Comparison of ENCODE assay signal across 20 cellular contexts in the genomic region with DNA sequence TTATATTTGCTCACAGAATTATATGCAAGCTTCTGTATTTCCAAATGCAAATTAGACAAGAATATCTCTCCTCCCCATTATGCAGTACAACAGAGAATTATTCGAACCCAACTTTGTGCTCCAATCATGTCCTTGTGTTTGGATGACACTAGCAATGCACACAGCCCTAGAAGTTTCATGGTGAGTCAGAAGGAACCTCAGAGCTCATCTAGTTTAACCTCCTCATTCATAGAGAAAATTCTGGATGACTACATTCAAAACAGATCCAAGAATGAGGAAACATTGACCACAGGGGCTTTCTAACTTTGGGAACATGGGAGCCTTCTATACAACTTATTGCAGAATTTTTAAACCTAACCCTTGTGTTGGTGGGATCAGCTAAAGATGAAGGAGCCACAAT. TPM values are rescaled to one million over a fixed set of nuclear protein-coding genes. Genes with fewer than 3 reads are reported as not detected.
A peak's percentile ranks its signal among the peaks of the same experiment; 100 is the strongest.
DNase-seq lines count a peak whose midpoint lies in the region; ATAC-seq, FAIRE-seq and TF ChIP-seq lines count a peak whose summit lies in the region.
"Had no signal": no experiment of that assay in that cellular context is flagged by ENCODE, and none has a peak within 500 bp of the region (broad histone marks: within the 10 kb centered on the region; RNA-seq: fewer than 3 reads in every experiment).

No MANE protein-coding gene starts in this region.

- no peak overlapping the region for H3K27ac Mint-ChIP-seq in MCF 10A (ENCODE audit: low read depth, unreplicated experiment)
- H3K27ac Mint-ChIP-seq: activated CD8-positive, alpha-beta memory T cell treated with anti-CD3 and anti-CD28 coated beads, Interleukin-2, amount 10 ng/mL, durations not matched to agents 7 days and 5 days; brain; immature natural killer cell; stimulated activated naive CD8-positive, alpha-beta T cell treated with anti-CD3 and anti-CD28 coated beads, Interleukin-15, Interleukin-2, amounts not matched to agents 100 ng/mL and 50 ng/mL, for 24 hours had no signal

- no peak overlapping the region for H3K23ac ChIP-seq in IMR-90 (ENCODE audit: low read depth, low read length)

- BruUV-seq in mammary epithelial cell (replicated peaks; lab: Mats Ljungman, UMichigan) (no TSS peak), MCF 10A (replicated peaks; lab: Mats Ljungman, UMichigan) (no TSS peak), IMR-90 (replicated peaks; lab: Mats Ljungman, UMichigan) (no TSS peak)

- no peak overlapping the region for H4K91ac ChIP-seq in IMR-90 (ENCODE audit: insufficient read depth, low read depth, low read length)

- H3K9me3 ChIP-seq in mammary epithelial cell (replicated peaks; ENCODE audit: insufficient read depth, low read length): no peaks in the 10 kb centered on the region
- H3K9me3 ChIP-seq in IMR-90 (ENCODE audit: control insufficient read depth, insufficient read depth, low read length): no peaks in the 10 kb centered on the region
- H3K9me3 ChIP-seq in heart right ventricle: no peaks in the 10 kb centered on the region
- H3K9me3 ChIP-seq: lower lobe of right lung, right lobe of liver, SJSA1, upper lobe of left lung had no signal

- H3K4me1 Mint-ChIP-seq in MCF 10A (ENCODE audit: insufficient read depth, unreplicated experiment): peaks cover 17% of the 10 kb centered on the region
- H3K4me1 Mint-ChIP-seq: immature natural killer cell had no signal

- H3K4me2 ChIP-seq in mammary epithelial cell (ENCODE audit: insufficient read depth, low read depth, low read length) (no peak overlapping the region), IMR-90 (ENCODE audit: low read depth, low read length) (no peak overlapping the region)

- DNase-seq in mammary epithelial cell (peak; percentile 77), MCF 10A (ENCODE audit: unreplicated experiment) (no peak), IMR-90 (peak; percentile 75), fibroblast of peridontal ligament (ENCODE audit: extremely low read depth) (peak; percentile 75), D721Med (ENCODE audit: insufficient read length, low spot score) (no peak), NCI-H345 treated with DMSO at 0.1 percent for 48 hours (lab: John Stamatoyannopoulos, UW; ENCODE audit: unreplicated experiment) (no peak), heart right ventricle (no peak)
- DNase-seq: activated CD4-positive, CD25-positive, alpha-beta regulatory T cell; activated CD8-positive, alpha-beta memory T cell treated with anti-CD3 and anti-CD28 coated beads, Interleukin-2, amount 10 ng/mL, durations not matched to agents 7 days and 5 days; immature natural killer cell; lower lobe of right lung; NCI-H1436; OCI-M1; right lobe of liver; T-helper 2 cell had no signal

- CTCF ChIA-PET in mammary epithelial cell (lab: Charles Lee; ENCODE audit: low non-redundant PET): interaction anchor here (0.6 kb wide), 1 partner anchor 8 kb away, joined by 11 read pairs; no protein-coding TSS in a partner anchor
- CTCF ChIA-PET in MCF 10A (lab: Yijun Ruan, JAX): no interaction called here
- CTCF ChIA-PET in IMR-90 (lab: Yijun Ruan, JAX): no interaction called here

- H2AFZ ChIP-seq in mammary epithelial cell (ENCODE audit: low read depth, low read length) (peak overlapping the region; percentile 51), IMR-90 (replicated peaks; ENCODE audit: low read length, poor library complexity) (no peak overlapping the region)

- H3K9me3 Mint-ChIP-seq in MCF 10A (ENCODE audit: unreplicated experiment): no peaks in the 10 kb centered on the region
- H3K9me3 Mint-ChIP-seq: brain, immature natural killer cell had no signal

- no peaks in the 10 kb centered on the region for H3K79me2 ChIP-seq in mammary epithelial cell (ENCODE audit: insufficient read depth, low read length)

- H3K79me1 ChIP-seq in IMR-90 (ENCODE audit: low read depth in 1 of 2, low read length in 2 of 2): no peaks in the 10 kb centered on the region

- no peak for TF ChIP-seq RAD21 in IMR-90 (IDR thresholded peaks at IDR 0.05; ENCODE audit: low read length)

- H2BK20ac ChIP-seq in IMR-90 (ENCODE audit: low read depth, low read length): no peak overlapping the region

- no peak overlapping the region for H3K4me3 Mint-ChIP-seq in MCF 10A (ENCODE audit: unreplicated experiment)
- H3K4me3 Mint-ChIP-seq: activated CD8-positive, alpha-beta memory T cell treated with anti-CD3 and anti-CD28 coated beads, Interleukin-2, amount 10 ng/mL, durations not matched to agents 7 days and 5 days; brain; immature natural killer cell; stimulated activated naive CD8-positive, alpha-beta T cell treated with anti-CD3 and anti-CD28 coated beads, Interleukin-15, Interleukin-2, amounts not matched to agents 100 ng/mL and 50 ng/mL, for 24 hours had no signal

- H3K27ac ChIP-seq in mammary epithelial cell (ENCODE audit: insufficient read depth, low read depth, low read length) (peak overlapping the region; percentile 17), IMR-90 (ENCODE audit: insufficient read depth, low read length) (no peak overlapping the region), heart right ventricle (no peak overlapping the region)
- H3K27ac ChIP-seq: lower lobe of right lung, right lobe of liver, SJSA1, upper lobe of left lung had no signal

- no peak overlapping the region for H2BK120ac ChIP-seq in IMR-90 (ENCODE audit: low read depth, low read length)

- H3K36me3 Mint-ChIP-seq in MCF 10A (ENCODE audit: insufficient read depth, unreplicated experiment): no peaks in the 10 kb centered on the region
- H3K36me3 Mint-ChIP-seq: brain had no signal

- TF ChIP-seq POLR2A in IMR-90 (IDR thresholded peaks at IDR 0.05; ENCODE audit: low read depth, low read length): no peak

- no peaks in the 10 kb centered on the region for H3K27me3 ChIP-seq in mammary epithelial cell (ENCODE audit: insufficient read depth, low read length)
- H3K27me3 ChIP-seq in IMR-90 (ENCODE audit: control insufficient read depth, insufficient read depth, low read length): no peaks in the 10 kb centered on the region
- no peaks in the 10 kb centered on the region for H3K27me3 ChIP-seq in heart right ventricle
- H3K27me3 ChIP-seq: right lobe of liver, SJSA1, upper lobe of left lung had no signal

- no peak overlapping the region for H4K8ac ChIP-seq in IMR-90 (ENCODE audit: low read depth in 2 of 2, low read length in 2 of 2)

- no peaks in the 10 kb centered on the region for H3K9me1 ChIP-seq in IMR-90 (ENCODE audit: insufficient read depth, low read length)

- H3K14ac ChIP-seq in IMR-90 (replicated peaks; ENCODE audit: low read depth, low read length): no peak overlapping the region; the same call in 1 of the 2 replicates

- H3K27me3 Mint-ChIP-seq in MCF 10A (ENCODE audit: insufficient read depth, unreplicated experiment): no peaks in the 10 kb centered on the region
- H3K27me3 Mint-ChIP-seq: activated CD8-positive, alpha-beta memory T cell treated with anti-CD3 and anti-CD28 coated beads, Interleukin-2, amount 10 ng/mL, durations not matched to agents 7 days and 5 days; brain had no signal

- no peak for FAIRE-seq in D721Med (lab: Jason Lieb, UNC)

- no peak overlapping the region for H3K56ac ChIP-seq in IMR-90 (ENCODE audit: extremely low read depth, insufficient read depth, low read length)

- no peak overlapping the region for H2AK9ac ChIP-seq in IMR-90 (replicated peaks; ENCODE audit: low read depth, low read length, poor library complexity)

- H3K4me3 ChIP-seq in mammary epithelial cell (replicated peaks in 1 of 3; ENCODE audit: insufficient read depth in 1 of 3, low read depth in 2 of 3, low read length in 3 of 3) (no peak overlapping the region), IMR-90 (ENCODE audit: insufficient read depth, low read depth, low read length) (no peak overlapping the region), heart right ventricle (no peak overlapping the region)
- H3K4me3 ChIP-seq: lower lobe of right lung, right lobe of liver, SJSA1, upper lobe of left lung had no signal

- dilution Hi-C loops in mammary epithelial cell (cut with HindIII; ENCODE audit: low sequenced_read_pairs): no loop called here
- dilution Hi-C loops in IMR-90 (cut with HindIII; ENCODE audit: low sequenced_read_pairs, unreplicated experiment): no loop called here

- intact Hi-C loops in mammary epithelial cell (cut with micrococcal nuclease) (no loop called here), MCF 10A (cut with micrococcal nuclease) (no loop called here), IMR-90 (cut with micrococcal nuclease) (no loop called here), heart right ventricle (cut with DNase I) (loop anchor here in 1 of 10 donors (5.0 kb wide), 1 partner anchor 1076 kb away; no protein-coding TSS in a partner anchor)

- POLR2A ChIA-PET in MCF 10A (lab: Yijun Ruan, JAX): interaction anchor here (0.6 to 2.4 kb wide), 4 partner anchors 11 to 364 kb away, joined by 3 to 11 read pairs (median 3); no protein-coding TSS in a partner anchor
- POLR2A ChIA-PET in IMR-90 (lab: Charles Lee; ENCODE audit: unreplicated experiment): no interaction called here

- ATAC-seq in IMR-90 (ENCODE audit: low read depth) (peak; percentile 72), HG03025 (IDR thresholded peaks at IDR 0.05; ENCODE audit: low FRiP score, unreplicated experiment) (no peak), heart right ventricle (no peak)
- ATAC-seq: activated CD8-positive, alpha-beta memory T cell treated with anti-CD3 and anti-CD28 coated beads, Interleukin-2, amount 10 ng/mL, durations not matched to agents 7 days and 5 days; lower lobe of right lung; right lobe of liver had no signal

- no peak for TF ChIP-seq CTCF in mammary epithelial cell (conservative IDR thresholded peaks at IDR 0.05 in 1 of 2, IDR thresholded peaks at IDR 0.05 in 1 of 2; ENCODE audit: extremely low read depth in 1 of 2, insufficient read depth in 1 of 2, low read depth in 1 of 2, low read length in 2 of 2)
- TF ChIP-seq CTCF in MCF 10A (IDR thresholded peaks at IDR 0.05; ENCODE audit: unreplicated experiment): no peak
- TF ChIP-seq CTCF in IMR-90 (conservative IDR thresholded peaks at IDR 0.05; ENCODE audit: low read depth, low read length): no peak
- no peak for TF ChIP-seq CTCF in D721Med (IDR thresholded peaks at IDR 0.05; ENCODE audit: insufficient read depth, missing control alignments)
- TF ChIP-seq CTCF in heart right ventricle (IDR thresholded peaks at IDR 0.05): no peak

- no peaks in the 10 kb centered on the region for H4K20me1 ChIP-seq in mammary epithelial cell (ENCODE audit: insufficient read depth, low read length)
- no peaks in the 10 kb centered on the region for H4K20me1 ChIP-seq in IMR-90 (ENCODE audit: insufficient read depth, low read length)

- H2AK5ac ChIP-seq in IMR-90 (ENCODE audit: low read depth, low read length): no peak overlapping the region

- H3K18ac ChIP-seq in IMR-90 (ENCODE audit: low read depth, low read length): peak overlapping the region; percentile 91; the same call in 1 of the 2 replicates

- no peak overlapping the region for H2BK15ac ChIP-seq in IMR-90 (ENCODE audit: low read depth, low read length)

- no peak overlapping the region for H2BK5ac ChIP-seq in IMR-90 (ENCODE audit: low read depth, low read length, poor library complexity, severe bottlenecking)

- H3K36me3 ChIP-seq in mammary epithelial cell (ENCODE audit: insufficient read depth, low read length) (no peaks in the 10 kb centered on the region), IMR-90 (ENCODE audit: control insufficient read depth, insufficient read depth, low read length) (no peaks in the 10 kb centered on the region), heart right ventricle (no peaks in the 10 kb centered on the region)
- H3K36me3 ChIP-seq: lower lobe of right lung, right lobe of liver, SJSA1, upper lobe of left lung had no signal

- H3K4me1 ChIP-seq in mammary epithelial cell (ENCODE audit: insufficient read depth, low read length) (peaks cover 24% of the 10 kb centered on the region), IMR-90 (ENCODE audit: control insufficient read depth, insufficient read depth, low read length) (peaks cover 3% of the 10 kb centered on the region; the same call in 1 of the 2 replicates), heart right ventricle (peaks cover 0 to 5% (median 0%) of the 10 kb centered on the region in 9 donors)
- H3K4me1 ChIP-seq: lower lobe of right lung, right lobe of liver, SJSA1, upper lobe of left lung had no signal

- H3K4ac ChIP-seq in IMR-90 (ENCODE audit: low read depth, low read length): no peak overlapping the region

- peak overlapping the region; percentile 71; the same call in 1 of the 2 replicates for H4K5ac ChIP-seq in IMR-90 (ENCODE audit: low read depth, low read length)

- in situ Hi-C loops in mammary epithelial cell (cut with MboI; ENCODE audit: low sequenced_read_pairs in 2 of 2): no loop called here
- in situ Hi-C loops in IMR-90 (cut with MboI; ENCODE audit: low sequenced_read_pairs): no loop called here

- H3K9ac ChIP-seq in mammary epithelial cell (ENCODE audit: insufficient read depth, low read length) (no peak overlapping the region), IMR-90 (ENCODE audit: low read depth, low read length) (no peak overlapping the region)

- 93% methylated on average over 1 of the region's 1 CpG for WGBS in mammary epithelial cell (ENCODE audit: low coverage, missing lambda C conversion rate)
- 80% methylated on average over 1 of the region's 1 CpG; no CpG with 5 or more reads in 1 of the 2 experiments for WGBS in IMR-90 (ENCODE audit: extremely low coverage in 2 of 2, insufficient read length in 1 of 2), 2 experiments
- WGBS in heart right ventricle, 2 donors: 84 to 86% methylated on average over 1 of the region's 1 CpG

RNA-seq across cellular contexts. Expression of gene ARID5B, which starts 12.8 kb away (rescaled TPM):
- total RNA-seq in mammary epithelial cell: 10 to 100 TPM; 13.8 to 33.5 TPM
- polyA plus RNA-seq in mammary epithelial cell: 4.0 TPM
- polyA minus RNA-seq in mammary epithelial cell: 19.7 TPM
- total RNA-seq in MCF 10A (2022): 10.9 and 12.2 TPM in 2 replicates
- 125 and 140 TPM in 2 replicates for total RNA-seq in IMR-90 (2012; rRNA removed)
- 41.0 and 43.7 TPM in 2 replicates for polyA plus RNA-seq in IMR-90 (2012; rRNA removed)
- polyA plus RNA-seq in IMR-90 (2012; cell fraction: cytosol; rRNA removed): 13.5 and 19.6 TPM in 2 replicates
- 21.1 and 46.7 TPM in 2 replicates for polyA plus RNA-seq in IMR-90 (2012; cell fraction: nucleus; rRNA removed; ENCODE audit: low replicate concordance)
- total RNA-seq in heart right ventricle: 100 to 1,000 TPM in 1 of 10 donors, 10 to 100 TPM in 9; 12.9 to 108 (median 26.5) TPM
- polyA plus RNA-seq in heart right ventricle: 1 to 10 TPM; 5.3 to 5.8 TPM

Comparison
In these comparisons a context has a peak if more than half of its experiments do, and no peak if none do; other contexts are left out.
1. DNase-seq: peak in mammary epithelial cell (single experiment), IMR-90 (single experiment) and fibroblast of peridontal ligament (single experiment); none in MCF 10A (single experiment), D721Med (single experiment), NCI-H345 treated with DMSO at 0.1 percent for 48 hours (single experiment) and heart right ventricle (0 of 2).